ENCODE assay signal across 13 cellular contexts in the genomic region with DNA sequence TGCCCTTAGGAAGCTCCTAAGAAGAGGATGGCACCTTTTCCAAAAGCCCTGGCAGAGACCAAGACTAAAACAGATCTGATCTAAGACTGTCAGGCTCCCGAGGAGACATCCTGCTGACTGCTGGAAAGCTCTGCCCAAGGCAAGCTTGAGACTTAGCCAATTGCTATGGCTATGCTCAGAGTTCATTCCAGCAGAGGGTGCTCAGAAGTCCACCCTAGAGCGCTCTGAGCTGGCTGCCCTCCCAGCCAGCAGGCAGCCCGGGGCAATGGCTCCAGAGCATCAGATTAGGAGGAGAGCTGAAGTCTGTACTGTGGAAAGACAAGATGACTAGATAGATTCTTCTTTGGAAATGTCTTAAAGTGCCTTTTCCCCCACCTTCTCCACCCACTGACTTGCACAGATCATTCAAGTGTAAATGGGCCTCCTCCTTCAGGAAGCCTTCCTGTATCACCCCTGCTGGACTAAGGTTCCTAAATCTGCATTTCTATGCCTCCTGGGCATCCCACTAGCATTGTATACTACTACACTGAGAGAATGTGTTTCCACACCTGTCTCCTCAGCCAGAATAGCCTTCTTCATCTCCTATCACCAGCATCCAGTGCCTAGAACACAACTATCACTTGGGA. TPM values are rescaled to one million over a fixed set of nuclear protein-coding genes. Genes with fewer than 3 reads are reported as not detected.
DNase-seq lines count a peak whose midpoint lies in the region; ATAC-seq and TF ChIP-seq lines count a peak whose summit lies in the region.
"Had no signal": no experiment of that assay in that cellular context is flagged by ENCODE, and none has a peak within 500 bp of the region (broad histone marks: within the 10 kb centered on the region; RNA-seq: fewer than 3 reads in every experiment).

No MANE protein-coding gene starts in this region.

- peak; percentile 54 for TF ChIP-seq CTCF in BJ (IDR thresholded peaks at IDR 0.05; ENCODE audit: insufficient read depth, low read depth, low read length)
- TF ChIP-seq CTCF in mucosa of descending colon (IDR thresholded peaks at IDR 0.05): no peak

- intact Hi-C loops in mucosa of descending colon (cut with DNase I, micrococcal nuclease): no loop called here

- DNase-seq in BJ (ENCODE audit: low read depth) (peak; percentile 38), SK-MEL-5 (ENCODE audit: low read depth, low spot score) (peak; percentile 30), fibroblast of peridontal ligament (ENCODE audit: extremely low read depth) (peak; percentile 46), mucosa of descending colon (no peak), NK-92 (lab: John Stamatoyannopoulos, UW; ENCODE audit: unreplicated experiment) (no peak)
- DNase-seq: activated CD4-positive, alpha-beta T cell treated with anti-CD3 and anti-CD28 coated beads, Interleukin-2, amount 50 U/mL, for 48 hours; CD8-positive, alpha-beta T cell; NCI-H2081; ovary had no signal

- CTCF ChIA-PET in BJ (lab: Yijun Ruan, JAX): interaction anchor here (0.6 to 4.9 kb wide), 9 partner anchors 9 to 70 kb away, joined by 3 to 51 read pairs (median 3); no protein-coding TSS in a partner anchor

- in situ Hi-C loops in SK-MEL-5 (cut with HindIII; ENCODE audit: low pct_unique_long_range_greater_than_20kb, low sequenced_read_pairs): no loop called here

- POLR2A ChIA-PET in BJ (lab: Charles Lee): no interaction called here

- H3K27me3 ChIP-seq in BJ (ENCODE audit: control insufficient read depth, insufficient read depth, low read length): peaks cover 11% of the 10 kb centered on the region; the same call in 1 of the 2 replicates
- H3K27me3 ChIP-seq: adrenal gland, ovary had no signal

- H3K36me3 ChIP-seq in BJ (ENCODE audit: control insufficient read depth, insufficient read depth, low read length) (no peaks in the 10 kb centered on the region), mucosa of descending colon (ENCODE audit: low read depth) (no peaks in the 10 kb centered on the region)
- H3K36me3 ChIP-seq: adrenal gland, ovary had no signal

- H3K4me3 ChIP-seq in BJ (ENCODE audit: low read depth, low read length): no peak overlapping the region
- no peak overlapping the region for H3K4me3 ChIP-seq in mucosa of descending colon
- H3K4me3 ChIP-seq: adrenal gland, ovary had no signal

- no peaks in the 10 kb centered on the region for H3K9me3 ChIP-seq in mucosa of descending colon
- H3K9me3 ChIP-seq: adrenal gland, ovary had no signal

- ATAC-seq in mucosa of descending colon (peak; percentile 41), HG03439 (IDR thresholded peaks at IDR 0.05; ENCODE audit: unreplicated experiment) (no peak), GM19452 (IDR thresholded peaks at IDR 0.05; ENCODE audit: unreplicated experiment) (no peak), GM21529 (IDR thresholded peaks at IDR 0.05; ENCODE audit: unreplicated experiment) (no peak)
- ATAC-seq: CD8-positive, alpha-beta T cell had no signal

- no peaks in the 10 kb centered on the region for H3K4me1 ChIP-seq in mucosa of descending colon (ENCODE audit: low read depth)
- H3K4me1 ChIP-seq: adrenal gland had no signal

RNA-seq across cellular contexts. Expression of gene LRRC55, which starts 23.4 kb away (rescaled TPM):
- not detected in 2 replicates for polyA plus RNA-seq in BJ (2011; rRNA removed)
- polyA minus RNA-seq in BJ (2011; rRNA and poly(A)+ RNA removed): not detected in 2 replicates
- total RNA-seq in SK-MEL-5 (2014; rRNA removed; shearing (Covaris generic)): not detected in 2 replicates
- polyA plus RNA-seq in SK-MEL-5 (2015; cell fraction: cytosol; rRNA removed): not detected in 2 replicates
- polyA plus RNA-seq in SK-MEL-5 (2015; cell fraction: nucleus; rRNA removed): not detected in 2 replicates
- total RNA-seq in mucosa of descending colon: 1 to 10 TPM in 1 of 3 donors, under 1 TPM in 1, not detected in 1; 0.19 to 1.4 TPM
- total RNA-seq: CD8-positive, alpha-beta T cell had no signal

RNA-seq across cellular contexts. Expression of gene APLNR, which starts 31.9 kb away (rescaled TPM):
- not detected in 2 replicates for polyA plus RNA-seq in BJ (2011; rRNA removed)
- not detected in 2 replicates for polyA minus RNA-seq in BJ (2011; rRNA and poly(A)+ RNA removed)
- not detected in 2 replicates for total RNA-seq in SK-MEL-5 (2014; rRNA removed; shearing (Covaris generic))
- polyA plus RNA-seq in SK-MEL-5 (2015; cell fraction: cytosol; rRNA removed): not detected in 2 replicates
- not detected in 2 replicates for polyA plus RNA-seq in SK-MEL-5 (2015; cell fraction: nucleus; rRNA removed)
- 1 to 10 TPM; 2.4 to 5.7 (median 2.8) TPM for total RNA-seq in mucosa of descending colon
- total RNA-seq: CD8-positive, alpha-beta T cell had no signal

Comparison
In these comparisons a context has a peak if more than half of its experiments do, and no peak if none do; other contexts are left out.
1. DNase-seq: peak in BJ (single experiment), SK-MEL-5 (single experiment) and fibroblast of peridontal ligament (single experiment); none in mucosa of descending colon (0 of 3) and NK-92 (single experiment).